ENCODE assay signal across 9 cellular contexts in the genomic region with DNA sequence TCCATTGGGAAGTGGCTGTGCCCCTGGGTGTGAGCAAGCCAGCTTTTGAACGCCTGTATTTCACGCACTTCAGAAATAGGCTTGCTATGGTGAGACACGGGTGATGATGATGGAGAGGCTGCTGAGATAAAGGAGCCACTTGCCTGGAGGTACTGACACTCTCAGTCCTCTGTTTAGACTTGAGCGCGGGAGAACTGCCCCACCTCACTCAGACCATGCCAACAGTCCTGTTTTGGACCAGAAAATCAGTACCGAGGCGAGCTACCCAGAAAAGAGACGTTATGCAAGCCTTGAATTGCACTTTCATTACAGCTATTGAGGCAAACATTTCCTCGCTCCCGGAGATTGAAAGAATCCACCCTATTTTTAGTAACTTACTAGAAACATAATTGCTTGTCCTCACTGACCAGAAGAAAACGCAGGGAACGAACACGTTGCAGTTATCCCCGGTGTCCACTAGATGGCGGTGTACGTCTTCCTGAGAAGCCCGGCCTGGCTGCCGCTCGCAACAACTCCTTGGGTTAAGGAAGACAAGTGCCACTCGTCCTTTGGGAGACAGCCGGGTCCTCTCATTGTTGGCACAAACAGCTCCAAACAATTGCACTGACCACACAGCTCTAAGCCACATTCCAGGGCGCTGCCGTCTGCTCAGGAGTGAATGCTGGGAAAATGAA.
DNase-seq lines count a peak whose midpoint lies in the region; ATAC-seq and TF ChIP-seq lines count a peak whose summit lies in the region.
"Had no signal": no experiment of that assay in that cellular context is flagged by ENCODE, and none has a peak within 500 bp of the region (broad histone marks: within the 10 kb centered on the region; RNA-seq: fewer than 3 reads in every experiment).

No MANE protein-coding gene starts in this region.

- ATAC-seq in HG03025 (IDR thresholded peaks at IDR 0.05; ENCODE audit: low FRiP score, unreplicated experiment) = peak; percentile 71

- DNase-seq in NCI-H2081 (lab: John Stamatoyannopoulos, UW) (peak; percentile 73 to 85), NCI-H2081 treated with DMSO at 0.1 percent for 48 hours (lab: John Stamatoyannopoulos, UW) (no peak), NCI-H2107 (lab: John Stamatoyannopoulos, UW) (peak; percentile 60), cardiac fibroblast (ENCODE audit: low read depth in 2 of 2) (peak; percentile 86 to 88), iris pigment epithelial cell (ENCODE audit: low read depth) (peak; percentile 89)
- DNase-seq in stimulated activated CD4-positive, alpha-beta T cell treated with anti-CD3 and anti-CD28 coated beads, Interleukin-12 subunit alpha, Interleukin-12 subunit beta, amount 100 ng/mL, for 4 hours = peak; percentile 49

- H3K4me3 ChIP-seq in WI38 (ENCODE audit: low read depth, low read length) (peak overlapping the region; percentile 46), cardiac fibroblast (replicated peaks in 1 of 2; ENCODE audit: low read depth in 2 of 2, low read length in 2 of 2) (no peak overlapping the region)
- H3K4me3 ChIP-seq: BLaER1 treated with 17β-estradiol and CSF1 and Interleukin-3, amounts not matched to agents 10 nM and 100 nM had no signal

- TF ChIP-seq CTCF in WI38 (IDR thresholded peaks at IDR 0.05; ENCODE audit: low read depth, low read length) (peak; percentile 86), cardiac fibroblast (IDR thresholded peaks at IDR 0.05; ENCODE audit: low read depth, low read length) (peak; percentile 92)
